Comparison of ENCODE assay signal across 1 cellular context in the genomic region with DNA sequence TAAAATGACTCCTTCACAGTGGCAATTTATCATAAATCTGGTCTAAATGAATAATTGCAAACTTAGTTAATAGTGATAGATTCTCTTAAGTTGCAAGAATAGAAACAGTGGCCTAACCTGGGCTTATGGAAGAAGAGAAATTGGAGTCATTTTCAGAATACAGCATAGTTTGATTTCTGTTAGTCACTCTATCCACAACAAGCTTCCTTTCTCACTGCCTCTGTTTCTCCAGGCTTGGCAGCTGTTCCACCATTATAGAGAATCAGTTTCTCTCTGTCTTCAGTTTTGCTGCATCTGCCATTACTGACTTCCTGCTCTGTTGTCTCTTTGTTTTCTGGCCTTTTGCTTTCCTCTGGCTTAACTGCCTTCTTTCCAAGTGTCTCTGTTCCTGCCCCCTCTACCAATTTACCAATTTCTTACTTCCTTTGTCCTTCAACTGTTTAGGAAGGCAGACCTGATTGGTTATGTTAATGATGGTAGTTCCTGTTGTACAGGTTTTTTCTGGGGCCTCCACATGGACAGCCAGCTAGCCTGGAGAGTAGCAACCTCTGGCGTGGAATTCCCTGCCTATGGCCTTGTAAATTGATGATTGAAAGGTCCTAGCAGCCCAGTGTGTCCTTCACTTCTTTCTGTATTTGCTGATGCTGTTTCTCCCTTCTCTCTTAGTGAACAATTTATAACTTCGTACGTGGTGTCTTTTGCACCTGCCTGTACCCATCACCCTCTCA.
TF ChIP-seq lines count a peak whose summit lies in the region.

No MANE protein-coding gene starts in this region.

TF ChIP-seq in GM23338, 12 proteins besides CTCF, POLR2A, EP300 and RAD21 (continued from another document):
- TF ChIP-seq, protein P1, sequence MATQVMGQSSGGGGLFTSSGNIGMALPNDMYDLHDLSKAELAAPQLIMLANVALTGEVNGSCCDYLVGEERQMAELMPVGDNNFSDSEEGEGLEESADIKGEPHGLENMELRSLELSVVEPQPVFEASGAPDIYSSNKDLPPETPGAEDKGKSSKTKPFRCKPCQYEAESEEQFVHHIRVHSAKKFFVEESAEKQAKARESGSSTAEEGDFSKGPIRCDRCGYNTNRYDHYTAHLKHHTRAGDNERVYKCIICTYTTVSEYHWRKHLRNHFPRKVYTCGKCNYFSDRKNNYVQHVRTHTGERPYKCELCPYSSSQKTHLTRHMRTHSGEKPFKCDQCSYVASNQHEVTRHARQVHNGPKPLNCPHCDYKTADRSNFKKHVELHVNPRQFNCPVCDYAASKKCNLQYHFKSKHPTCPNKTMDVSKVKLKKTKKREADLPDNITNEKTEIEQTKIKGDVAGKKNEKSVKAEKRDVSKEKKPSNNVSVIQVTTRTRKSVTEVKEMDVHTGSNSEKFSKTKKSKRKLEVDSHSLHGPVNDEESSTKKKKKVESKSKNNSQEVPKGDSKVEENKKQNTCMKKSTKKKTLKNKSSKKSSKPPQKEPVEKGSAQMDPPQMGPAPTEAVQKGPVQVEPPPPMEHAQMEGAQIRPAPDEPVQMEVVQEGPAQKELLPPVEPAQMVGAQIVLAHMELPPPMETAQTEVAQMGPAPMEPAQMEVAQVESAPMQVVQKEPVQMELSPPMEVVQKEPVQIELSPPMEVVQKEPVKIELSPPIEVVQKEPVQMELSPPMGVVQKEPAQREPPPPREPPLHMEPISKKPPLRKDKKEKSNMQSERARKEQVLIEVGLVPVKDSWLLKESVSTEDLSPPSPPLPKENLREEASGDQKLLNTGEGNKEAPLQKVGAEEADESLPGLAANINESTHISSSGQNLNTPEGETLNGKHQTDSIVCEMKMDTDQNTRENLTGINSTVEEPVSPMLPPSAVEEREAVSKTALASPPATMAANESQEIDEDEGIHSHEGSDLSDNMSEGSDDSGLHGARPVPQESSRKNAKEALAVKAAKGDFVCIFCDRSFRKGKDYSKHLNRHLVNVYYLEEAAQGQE (IDR thresholded peaks at IDR 0.05; ENCODE audit: unreplicated experiment) = no peak
- TF ChIP-seq EZH2phosphoT487 (IDR thresholded peaks at IDR 0.05; ENCODE audit: unreplicated experiment) (no peak), ZNF331 (CRISPR knock-in tag; IDR thresholded peaks at IDR 0.05; ENCODE audit: low read depth) (no peak), CREB1 (CRISPR knock-in tag; IDR thresholded peaks at IDR 0.05; ENCODE audit: low read depth) (no peak), POLR2AphosphoS5 (IDR thresholded peaks at IDR 0.05; ENCODE audit: low read depth) (no peak), JUNB (IDR thresholded peaks at IDR 0.05; ENCODE audit: unreplicated experiment) (no peak)
